In genomic region chr3:177141471-177141870, GRCh38 we compare ENCODE assay signal across 18 cellular contexts. TPM values are rescaled to one million over a fixed set of nuclear protein-coding genes. Genes with fewer than 3 reads are reported as not detected.
DNase-seq lines count a peak whose midpoint lies in the region; ATAC-seq and TF ChIP-seq lines count a peak whose summit lies in the region.
"Had no signal": no experiment of that assay in that cellular context is flagged by ENCODE, and none has a peak within 500 bp of the region (broad histone marks: within the 10 kb centered on the region; RNA-seq: fewer than 3 reads in every experiment).

No MANE protein-coding gene starts in this region.

- peak overlapping the region in 4 of 7 donors; percentile 2 to 44 (median 20) for H3K4me3 Mint-ChIP-seq in CD8-positive, alpha-beta memory T cell
- H3K4me3 Mint-ChIP-seq: WTC11 had no signal

- peaks cover 0 to 4% (median 2%) of the 10 kb centered on the region in 3 donors for H3K36me3 Mint-ChIP-seq in CD8-positive, alpha-beta memory T cell

- POLR2A ChIA-PET in CD8-positive, alpha-beta memory T cell (lab: Charles Lee) = no interaction called here
- POLR2A ChIA-PET in OCI-LY7 (lab: Charles Lee) = interaction anchor here (0.6 to 2.0 kb wide), 6 partner anchors 10 to 1907 kb away, joined by 3 to 8 read pairs (median 3); no protein-coding TSS in a partner anchor

- no peaks in the 10 kb centered on the region for H3K27me3 ChIP-seq in BLaER1
- H3K27me3 ChIP-seq in CD8-positive, alpha-beta memory T cell (ENCODE audit: insufficient read depth, low read length, poor library complexity, severe bottlenecking) = no peaks in the 10 kb centered on the region
- H3K27me3 ChIP-seq: gastroesophageal sphincter, spleen, uterus had no signal

- H3K79me2 ChIP-seq in OCI-LY7 (ENCODE audit: insufficient read depth, low read depth, low read length) = peaks cover 100% of the 10 kb centered on the region

- H4K20me1 ChIP-seq in BLaER1 (peaks cover 100% of the 10 kb centered on the region), OCI-LY7 (ENCODE audit: insufficient read depth, low read length) (peaks cover 34% of the 10 kb centered on the region)

- intact Hi-C loops in OCI-LY7 (cut with micrococcal nuclease; ENCODE audit: unreplicated experiment) = loop anchor here (5.0 kb wide), 1 partner anchor 79 kb away; no protein-coding TSS in a partner anchor

- TF ChIP-seq CTCF in OCI-LY7 (conservative IDR thresholded peaks at IDR 0.05; ENCODE audit: low read length) (no peak), fibroblast of villous mesenchyme (IDR thresholded peaks at IDR 0.05; ENCODE audit: insufficient read depth, low read depth, low read length) (no peak)

- H3K36me3 ChIP-seq in BLaER1 (peaks cover 54% of the 10 kb centered on the region), OCI-LY7 (ENCODE audit: insufficient read depth, low read length) (peaks cover 29% of the 10 kb centered on the region)
- no peaks in the 10 kb centered on the region for H3K36me3 ChIP-seq in CD8-positive, alpha-beta memory T cell (ENCODE audit: insufficient read depth, low read length)
- H3K36me3 ChIP-seq: gastroesophageal sphincter, spleen, uterus had no signal

- H3K4me2 ChIP-seq in BLaER1 = 0 out of 2 replicates have a peak overlapping the region, but pooled peaks have one; percentile 72
- peak overlapping the region; percentile 50; the same call in 1 of the 2 replicates for H3K4me2 ChIP-seq in OCI-LY7 (ENCODE audit: low read length)

- no peak for ATAC-seq in HG03565 (IDR thresholded peaks at IDR 0.05; ENCODE audit: unreplicated experiment)
- ATAC-seq in HG03439 (IDR thresholded peaks at IDR 0.05; ENCODE audit: unreplicated experiment) = no peak
- ATAC-seq: gastroesophageal sphincter; stimulated activated naive CD8-positive, alpha-beta T cell treated with anti-CD3 and anti-CD28 coated beads, Interleukin-15, Interleukin-2, amounts not matched to agents 100 U/mL and 50 U/mL, for 24 hours had no signal

- DNase-seq in CD8-positive, alpha-beta memory T cell = no peak
- DNase-seq in OCI-LY7 (ENCODE audit: low spot score) (no peak), fibroblast of villous mesenchyme (ENCODE audit: low read depth) (peak; percentile 50), anterior cingulate cortex (lab: John Stamatoyannopoulos, UW) (no peak), NCI-H2196 (lab: John Stamatoyannopoulos, UW; ENCODE audit: unreplicated experiment) (no peak)
- DNase-seq: activated CD8-positive, alpha-beta memory T cell treated with anti-CD3 and anti-CD28 coated beads, Interleukin-2, amount 50 U/mL, for 48 hours; central memory CD4-positive, alpha-beta T cell; NCI-H1092 treated with DMSO at 0.1 percent for 48 hours; NCI-H226; spleen; stimulated activated naive CD8-positive, alpha-beta T cell treated with anti-CD3 and anti-CD28 coated beads, Interleukin-15, Interleukin-2, amounts not matched to agents 100 U/mL and 50 U/mL, for 24 hours; uterus had no signal

- H3K4me1 Mint-ChIP-seq in CD8-positive, alpha-beta memory T cell = peaks cover 74 to 97% (median 93%) of the 10 kb centered on the region in 3 donors

- CTCF ChIA-PET in CD8-positive, alpha-beta memory T cell (lab: Charles Lee) = no interaction called here
- CTCF ChIA-PET in OCI-LY7 (lab: Charles Lee; ENCODE audit: unreplicated experiment) = no interaction called here

- H3K27me3 Mint-ChIP-seq in CD8-positive, alpha-beta memory T cell = no peaks in the 10 kb centered on the region

- peak overlapping the region in 5 of 8 donors; percentile 3 to 88 (median 59) for H3K27ac Mint-ChIP-seq in CD8-positive, alpha-beta memory T cell

- no TSS peak for BruUV-seq in OCI-LY7 (replicated peaks; lab: Mats Ljungman, UMichigan)

- H3K4me3 ChIP-seq in BLaER1 = no peak overlapping the region
- no peak overlapping the region for H3K4me3 ChIP-seq in CD8-positive, alpha-beta memory T cell (ENCODE audit: low read length)
- no peak overlapping the region for H3K4me3 ChIP-seq in OCI-LY7 (ENCODE audit: low read depth, low read length, poor library complexity, severe bottlenecking)
- no peak overlapping the region for H3K4me3 ChIP-seq in fibroblast of villous mesenchyme (ENCODE audit: low read depth, low read length)
- H3K4me3 ChIP-seq: gastroesophageal sphincter, spleen, uterus had no signal

- H3K9me3 ChIP-seq in BLaER1 = peaks cover 24% of the 10 kb centered on the region
- H3K9me3 ChIP-seq in CD8-positive, alpha-beta memory T cell (ENCODE audit: low read length) = no peaks in the 10 kb centered on the region
- H3K9me3 ChIP-seq in OCI-LY7 (ENCODE audit: low read length) = peaks cover 5% of the 10 kb centered on the region; the same call in 1 of the 2 replicates
- H3K9me3 ChIP-seq: gastroesophageal sphincter, spleen, uterus had no signal

- H3K9me2 ChIP-seq in OCI-LY7 (ENCODE audit: insufficient read depth, low read length) = no peaks in the 10 kb centered on the region

- H3K27ac ChIP-seq in BLaER1 = 0 out of 2 replicates have a peak overlapping the region, but pooled peaks have one; percentile 1
- no peak overlapping the region for H3K27ac ChIP-seq in CD8-positive, alpha-beta memory T cell (ENCODE audit: low read depth, low read length)
- no peak overlapping the region for H3K27ac ChIP-seq in OCI-LY7 (ENCODE audit: low read depth, low read length, poor library complexity, severe bottlenecking)
- H3K27ac ChIP-seq: gastroesophageal sphincter, parathyroid adenoma, uterus had no signal

- no peak overlapping the region for H2AFZ ChIP-seq in OCI-LY7 (ENCODE audit: low read length)
- H2AFZ ChIP-seq: parathyroid adenoma had no signal

- no peak overlapping the region for H3K9ac ChIP-seq in BLaER1
- H3K9ac ChIP-seq: parathyroid adenoma had no signal

- H3K4me1 ChIP-seq in BLaER1 (peaks cover 87% of the 10 kb centered on the region), OCI-LY7 (ENCODE audit: insufficient read depth, low read length, poor library complexity, severe bottlenecking) (peaks cover 55% of the 10 kb centered on the region)
- peaks cover 73% of the 10 kb centered on the region for H3K4me1 ChIP-seq in CD8-positive, alpha-beta memory T cell (ENCODE audit: insufficient read depth, low read length)

- no peaks in the 10 kb centered on the region for H3K9me3 Mint-ChIP-seq in CD8-positive, alpha-beta memory T cell
- H3K9me3 Mint-ChIP-seq: WTC11 had no signal

RNA-seq across cellular contexts. Expression of gene TBL1XR1, which starts 55.8 kb away (rescaled TPM):
- total RNA-seq in CD8-positive, alpha-beta memory T cell = 100 to 1,000 TPM; 173 to 193 TPM
- 36.3 TPM for polyA plus RNA-seq in CD8-positive, alpha-beta memory T cell
- 103 and 121 TPM in 2 replicates for total RNA-seq in OCI-LY7 (2014; rRNA removed; shearing (Covaris generic))
- 158 and 162 TPM in 2 replicates for total RNA-seq in OCI-LY7 (2022)
- 107 and 161 TPM in 2 replicates for total RNA-seq in fibroblast of villous mesenchyme
